Comparison of ENCODE assay signal across 9 cellular contexts in the genomic region with DNA sequence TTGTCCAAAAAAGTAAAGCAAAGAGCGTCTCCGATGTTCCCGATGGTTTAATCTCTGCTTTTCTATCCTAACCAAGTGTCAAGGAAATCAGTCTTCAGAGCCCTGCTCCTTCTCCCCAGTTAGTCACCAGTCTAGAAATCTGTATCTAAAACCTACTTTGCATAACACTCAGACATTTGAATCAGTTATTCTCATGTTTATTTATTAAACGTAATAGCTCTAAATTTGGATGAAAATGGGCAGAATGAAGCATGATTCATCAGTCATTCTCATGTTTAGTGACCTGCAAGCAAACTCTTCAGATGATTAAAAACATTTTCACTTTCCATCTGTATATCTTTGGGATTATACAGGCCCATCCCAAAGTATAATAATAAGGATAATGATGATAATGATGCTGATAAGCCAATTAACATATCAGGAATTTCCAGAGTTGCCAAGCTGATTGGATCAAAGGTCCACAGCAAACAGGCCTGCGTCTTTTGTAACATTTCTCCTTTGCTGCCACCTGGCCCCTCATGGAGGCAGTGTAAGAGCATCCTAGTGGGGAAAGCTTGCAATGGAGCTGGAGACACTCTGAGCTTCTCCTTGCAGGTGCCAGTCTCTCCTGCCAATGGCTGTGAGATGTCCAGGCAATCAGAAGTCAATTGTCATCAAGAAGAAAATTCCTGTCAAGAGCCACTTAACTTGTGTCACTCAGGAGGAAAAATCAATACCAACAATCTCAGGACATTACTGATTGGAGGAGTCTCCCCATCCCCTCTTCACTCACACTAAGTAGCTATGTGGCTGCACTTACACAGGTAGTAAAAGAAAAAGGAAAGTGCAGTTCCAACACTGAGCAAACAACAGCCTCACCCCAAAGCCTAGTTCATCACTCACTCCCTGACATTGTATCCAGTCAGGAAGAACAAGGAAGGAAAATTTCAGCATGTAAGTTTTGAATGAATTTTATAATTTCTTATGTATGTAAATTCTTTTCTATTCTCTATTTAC.
DNase-seq lines count a peak whose midpoint lies in the region; ATAC-seq and TF ChIP-seq lines count a peak whose summit lies in the region.
"Had no signal": no experiment of that assay in that cellular context is flagged by ENCODE, and none has a peak within 500 bp of the region (broad histone marks: within the 10 kb centered on the region; RNA-seq: fewer than 3 reads in every experiment).

No MANE protein-coding gene starts in this region.

- no TSS peak for BruUV-seq in Calu3 (replicated peaks; lab: Mats Ljungman, UMichigan)

- H3K36me3 ChIP-seq in endodermal cell (ENCODE audit: control insufficient read depth, insufficient read depth, low read length): peaks cover 55% of the 10 kb centered on the region
- H3K36me3 ChIP-seq in psoas muscle (ENCODE audit: insufficient read depth in 1 of 2, low read depth in 1 of 2): no peaks in the 10 kb centered on the region

- intact Hi-C loops in Calu3 (cut with micrococcal nuclease; ENCODE audit: unreplicated experiment) (loop anchor here (5.0 kb wide), 1 partner anchor 56 kb away; no protein-coding TSS in a partner anchor), psoas muscle (cut with DNase I) (no loop called here)
- intact Hi-C loops in activated CD4-positive, alpha-beta T cell treated with anti-CD3 and anti-CD28 coated beads for 36 hours (cut with DNase I, micrococcal nuclease): no loop called here

- WGBS in endodermal cell (ENCODE audit: insufficient coverage in 1 of 2, insufficient read length in 1 of 2), 2 experiments: 68 to 81% methylated on average over 4 to 5 of the region's 5 CpGs
- 63 to 69% (median 65%) methylated on average over 5 of the region's 5 CpGs for WGBS in psoas muscle, 3 donors

- no peak overlapping the region for H3K4me3 ChIP-seq in endodermal cell (ENCODE audit: low read length)
- no peak overlapping the region for H3K4me3 ChIP-seq in psoas muscle

- POLR2A ChIA-PET in activated CD4-positive, alpha-beta T cell treated with anti-CD3 and anti-CD28 coated beads for 36 hours (lab: Charles Lee): no interaction called here
- POLR2A ChIA-PET in activated CD4-positive, alpha-beta memory T cell treated with anti-CD3 and anti-CD28 coated beads, Interleukin-2, amount 10 ng/mL, durations not matched to agents 7 days and 5 days (lab: Charles Lee): no interaction called here

- H3K27me3 ChIP-seq in endodermal cell (ENCODE audit: control insufficient read depth, insufficient read depth, low read length, poor library complexity, severe bottlenecking) (no peaks in the 10 kb centered on the region), psoas muscle (ENCODE audit: insufficient read depth in 3 of 3, low read length in 2 of 3) (no peaks in the 10 kb centered on the region)

- H3K4me1 ChIP-seq in endodermal cell (ENCODE audit: control insufficient read depth, insufficient read depth, low read length) (no peaks in the 10 kb centered on the region), psoas muscle (no peaks in the 10 kb centered on the region)

- H3K9me3 ChIP-seq in endodermal cell (ENCODE audit: control insufficient read depth, low read length) (no peaks in the 10 kb centered on the region), psoas muscle (no peaks in the 10 kb centered on the region)

- no peak overlapping the region for H3K27ac ChIP-seq in endodermal cell (ENCODE audit: low read depth, low read length)
- H3K27ac ChIP-seq in psoas muscle: no peak overlapping the region

- ATAC-seq in GM19035 (IDR thresholded peaks at IDR 0.05; ENCODE audit: unreplicated experiment): peak; percentile 53
- ATAC-seq in activated CD4-positive, alpha-beta T cell treated with anti-CD3 and anti-CD28 coated beads for 36 hours: no peak
- no peak for ATAC-seq in psoas muscle

- CTCF ChIA-PET in Calu3 (lab: Charles Lee): no interaction called here
- CTCF ChIA-PET in activated CD4-positive, alpha-beta T cell treated with anti-CD3 and anti-CD28 coated beads for 36 hours (lab: Charles Lee): interaction anchor here (0.7 kb wide), 1 partner anchor 595 kb away, joined by 3 read pairs; no protein-coding TSS in a partner anchor
- CTCF ChIA-PET in activated CD4-positive, alpha-beta memory T cell treated with anti-CD3 and anti-CD28 coated beads, Interleukin-2, amount 10 ng/mL, durations not matched to agents 7 days and 5 days (lab: Charles Lee): interaction anchor here (0.6 kb wide), 1 partner anchor 343 kb away, joined by 3 read pairs; no protein-coding TSS in a partner anchor

- DNase-seq in Calu3: peak; percentile 4
- peak; percentile 67 for DNase-seq in NCI-H1092 treated with DMSO at 0.1 percent for 48 hours (lab: John Stamatoyannopoulos, UW)
- peak; percentile 80 for DNase-seq in endodermal cell
- no peak for DNase-seq in NCI-H748 (lab: John Stamatoyannopoulos, UW; ENCODE audit: unreplicated experiment)
- no peak for DNase-seq in activated CD4-positive, alpha-beta T cell treated with anti-CD3 and anti-CD28 coated beads for 36 hours
- no peak for DNase-seq in activated CD4-positive, alpha-beta memory T cell treated with anti-CD3 and anti-CD28 coated beads, Interleukin-2, amount 10 ng/mL, durations not matched to agents 7 days and 5 days
- no peak for DNase-seq in psoas muscle
- DNase-seq: small intestine had no signal

- no peaks in the 10 kb centered on the region for H3K27me3 Mint-ChIP-seq in Calu3 (ENCODE audit: unreplicated experiment)
- H3K27me3 Mint-ChIP-seq in endodermal cell (ENCODE audit: insufficient read depth): no peaks in the 10 kb centered on the region
- H3K27me3 Mint-ChIP-seq in activated CD4-positive, alpha-beta T cell treated with anti-CD3 and anti-CD28 coated beads for 36 hours: no peaks in the 10 kb centered on the region
- no peaks in the 10 kb centered on the region for H3K27me3 Mint-ChIP-seq in activated CD4-positive, alpha-beta memory T cell treated with anti-CD3 and anti-CD28 coated beads, Interleukin-2, amount 10 ng/mL, durations not matched to agents 7 days and 5 days

- H3K27ac Mint-ChIP-seq in Calu3 (ENCODE audit: unreplicated experiment) (no peak overlapping the region), endodermal cell (no peak overlapping the region)
- no peak overlapping the region for H3K27ac Mint-ChIP-seq in activated CD4-positive, alpha-beta T cell treated with anti-CD3 and anti-CD28 coated beads for 36 hours
- no peak overlapping the region for H3K27ac Mint-ChIP-seq in activated CD4-positive, alpha-beta memory T cell treated with anti-CD3 and anti-CD28 coated beads, Interleukin-2, amount 10 ng/mL, durations not matched to agents 7 days and 5 days

- TF ChIP-seq CTCF in Calu3 (IDR thresholded peaks at IDR 0.05; ENCODE audit: unreplicated experiment): no peak
- peak; percentile 78 for TF ChIP-seq CTCF in endodermal cell (conservative IDR thresholded peaks at IDR 0.05)
- TF ChIP-seq CTCF in psoas muscle (IDR thresholded peaks at IDR 0.05): no peak

- no peak overlapping the region for H3K9ac ChIP-seq in endodermal cell (ENCODE audit: extremely low read depth, low read length, poor library complexity, severe bottlenecking)

- H3K4me3 Mint-ChIP-seq in Calu3 (ENCODE audit: low read depth, unreplicated experiment) (no peak overlapping the region), endodermal cell (no peak overlapping the region)
- H3K4me3 Mint-ChIP-seq in activated CD4-positive, alpha-beta T cell treated with anti-CD3 and anti-CD28 coated beads for 36 hours: no peak overlapping the region
- H3K4me3 Mint-ChIP-seq in activated CD4-positive, alpha-beta memory T cell treated with anti-CD3 and anti-CD28 coated beads, Interleukin-2, amount 10 ng/mL, durations not matched to agents 7 days and 5 days: no peak overlapping the region

- H3K9me3 Mint-ChIP-seq in Calu3 (ENCODE audit: low read depth, unreplicated experiment) (no peaks in the 10 kb centered on the region), endodermal cell (no peaks in the 10 kb centered on the region)
- no peaks in the 10 kb centered on the region for H3K9me3 Mint-ChIP-seq in activated CD4-positive, alpha-beta T cell treated with anti-CD3 and anti-CD28 coated beads for 36 hours (ENCODE audit: low read depth)
- H3K9me3 Mint-ChIP-seq in activated CD4-positive, alpha-beta memory T cell treated with anti-CD3 and anti-CD28 coated beads, Interleukin-2, amount 10 ng/mL, durations not matched to agents 7 days and 5 days: no peaks in the 10 kb centered on the region

- no peaks in the 10 kb centered on the region for H3K36me3 Mint-ChIP-seq in Calu3 (ENCODE audit: insufficient read depth, unreplicated experiment)
- no peaks in the 10 kb centered on the region for H3K36me3 Mint-ChIP-seq in endodermal cell (ENCODE audit: low read depth)
- no peaks in the 10 kb centered on the region for H3K36me3 Mint-ChIP-seq in activated CD4-positive, alpha-beta T cell treated with anti-CD3 and anti-CD28 coated beads for 36 hours (ENCODE audit: low read depth)
- no peaks in the 10 kb centered on the region for H3K36me3 Mint-ChIP-seq in activated CD4-positive, alpha-beta memory T cell treated with anti-CD3 and anti-CD28 coated beads, Interleukin-2, amount 10 ng/mL, durations not matched to agents 7 days and 5 days (ENCODE audit: low read depth)

- H3K4me1 Mint-ChIP-seq in Calu3 (ENCODE audit: low read depth, unreplicated experiment) (no peaks in the 10 kb centered on the region), endodermal cell (peaks cover 17% of the 10 kb centered on the region)
- no peaks in the 10 kb centered on the region for H3K4me1 Mint-ChIP-seq in activated CD4-positive, alpha-beta T cell treated with anti-CD3 and anti-CD28 coated beads for 36 hours
- H3K4me1 Mint-ChIP-seq in activated CD4-positive, alpha-beta memory T cell treated with anti-CD3 and anti-CD28 coated beads, Interleukin-2, amount 10 ng/mL, durations not matched to agents 7 days and 5 days: no peaks in the 10 kb centered on the region

Comparison
In these comparisons a context has a peak if more than half of its experiments do, and no peak if none do; other contexts are left out.
1. DNase-seq: peak in Calu3 (single experiment), NCI-H1092 treated with DMSO at 0.1 percent for 48 hours (single experiment) and endodermal cell (single experiment); none in NCI-H748 (single experiment), activated CD4-positive, alpha-beta T cell treated with anti-CD3 and anti-CD28 coated beads for 36 hours (single experiment), activated CD4-positive, alpha-beta memory T cell treated with anti-CD3 and anti-CD28 coated beads, Interleukin-2, amount 10 ng/mL, durations not matched to agents 7 days and 5 days (single experiment) and psoas muscle (0 of 2).